26 cellular contexts compared by ENCODE assay signal in genomic region chr7:84981038-84981601, GRCh38.
DNase-seq lines count a peak whose midpoint lies in the region; ATAC-seq and TF ChIP-seq lines count a peak whose summit lies in the region.
"Had no signal": no experiment of that assay in that cellular context is flagged by ENCODE, and none has a peak within 500 bp of the region (broad histone marks: within the 10 kb centered on the region; RNA-seq: fewer than 3 reads in every experiment).

No MANE protein-coding gene starts in this region.

- peaks cover 6% of the 10 kb centered on the region for H3K4me1 ChIP-seq in endodermal cell (ENCODE audit: control insufficient read depth, insufficient read depth, low read length)
- H3K4me1 ChIP-seq: heart left ventricle, psoas muscle, spleen, upper lobe of right lung had no signal

- H3K4me3 Mint-ChIP-seq in endodermal cell, result no peak overlapping the region
- no peak overlapping the region for H3K4me3 Mint-ChIP-seq in stimulated activated memory B cell treated with anti-CD40 and anti-IgM and Interleukin-4, amounts not matched to agents 10 μg/mL and 1 μg/mL and 100 μg/mL, for 72 hours
- H3K4me3 Mint-ChIP-seq: activated CD4-positive, alpha-beta T cell treated with anti-CD3 and anti-CD28 coated beads, Interleukin-2, amount 10 ng/mL, durations not matched to agents 24 days and 14 days; activated CD8-positive, alpha-beta memory T cell treated with anti-CD3 and anti-CD28 coated beads, Interleukin-2, amount 10 ng/mL, durations not matched to agents 7 days and 5 days; activated naive CD8-positive, alpha-beta T cell; mesothelial cell of epicardium; nephron had no signal

- peaks cover 10% of the 10 kb centered on the region for H3K9me3 Mint-ChIP-seq in endodermal cell
- H3K9me3 Mint-ChIP-seq in stimulated activated memory B cell treated with anti-CD40 and anti-IgM and Interleukin-4, amounts not matched to agents 10 μg/mL and 1 μg/mL and 100 μg/mL, for 72 hours, result no peaks in the 10 kb centered on the region
- H3K9me3 Mint-ChIP-seq: activated CD4-positive, alpha-beta T cell treated with anti-CD3 and anti-CD28 coated beads, Interleukin-2, amount 10 ng/mL, durations not matched to agents 24 days and 14 days; nephron had no signal

- no peak overlapping the region for H3K4me3 ChIP-seq in endodermal cell (ENCODE audit: low read length)
- H3K4me3 ChIP-seq: coronary artery, heart left ventricle, K562, psoas muscle, spleen, upper lobe of right lung had no signal

- no peaks in the 10 kb centered on the region for H3K27me3 Mint-ChIP-seq in endodermal cell (ENCODE audit: insufficient read depth)
- H3K27me3 Mint-ChIP-seq in stimulated activated memory B cell treated with anti-CD40 and anti-IgM and Interleukin-4, amounts not matched to agents 10 μg/mL and 1 μg/mL and 100 μg/mL, for 72 hours, result no peaks in the 10 kb centered on the region
- H3K27me3 Mint-ChIP-seq: activated CD4-positive, alpha-beta T cell treated with anti-CD3 and anti-CD28 coated beads, Interleukin-2, amount 10 ng/mL, durations not matched to agents 24 days and 14 days; activated CD8-positive, alpha-beta memory T cell treated with anti-CD3 and anti-CD28 coated beads, Interleukin-2, amount 10 ng/mL, durations not matched to agents 7 days and 5 days; activated naive CD8-positive, alpha-beta T cell had no signal

- H3K36me3 ChIP-seq in endodermal cell (ENCODE audit: control insufficient read depth, insufficient read depth, low read length), result no peaks in the 10 kb centered on the region
- H3K36me3 ChIP-seq: heart left ventricle, spleen, upper lobe of right lung had no signal

- no peaks in the 10 kb centered on the region for H3K27me3 ChIP-seq in endodermal cell (ENCODE audit: control insufficient read depth, insufficient read depth, low read length, poor library complexity, severe bottlenecking)
- H3K27me3 ChIP-seq: heart left ventricle, spleen, upper lobe of right lung had no signal

- TF ChIP-seq CTCF in endodermal cell (conservative IDR thresholded peaks at IDR 0.05), result no peak

- WGBS in endodermal cell (ENCODE audit: insufficient coverage in 1 of 2, insufficient read length in 1 of 2), 2 experiments, result 75 to 79% methylated on average over 5 of the region's 5 CpGs

- peaks cover 24% of the 10 kb centered on the region for H3K36me3 Mint-ChIP-seq in endodermal cell (ENCODE audit: low read depth)
- no peaks in the 10 kb centered on the region for H3K36me3 Mint-ChIP-seq in stimulated activated memory B cell treated with anti-CD40 and anti-IgM and Interleukin-4, amounts not matched to agents 10 μg/mL and 1 μg/mL and 100 μg/mL, for 72 hours
- H3K36me3 Mint-ChIP-seq: activated CD8-positive, alpha-beta memory T cell treated with anti-CD3 and anti-CD28 coated beads, Interleukin-2, amount 10 ng/mL, durations not matched to agents 7 days and 5 days; activated naive CD8-positive, alpha-beta T cell; mesothelial cell of epicardium had no signal

- peak in 2 of 3 experiments; percentile 61 to 86 for DNase-seq in NCI-H1417 (lab: John Stamatoyannopoulos, UW)
- DNase-seq in NCI-H1417 treated with DMSO at 0.1 percent for 48 hours (lab: John Stamatoyannopoulos, UW), result no peak
- peak; percentile 84 for DNase-seq in NCI-H146 treated with DMSO at 0.1 percent for 48 hours (lab: John Stamatoyannopoulos, UW; ENCODE audit: unreplicated experiment)
- no peak for DNase-seq in endodermal cell
- DNase-seq in sciatic nerve (ENCODE audit: low spot score), result no peak
- DNase-seq in stimulated activated naive CD4-positive, alpha-beta T cell treated with Interleukin-2 at 50 U/mL for 16 hours (lab: John Stamatoyannopoulos, UW), result no peak
- DNase-seq: activated CD4-positive, alpha-beta T cell treated with anti-CD3 and anti-CD28 coated beads, Interleukin-2, amount 10 ng/mL, durations not matched to agents 24 days and 14 days; activated CD8-positive, alpha-beta memory T cell treated with anti-CD3 and anti-CD28 coated beads, Interleukin-2, amount 10 ng/mL, durations not matched to agents 7 days and 5 days; C1 segment of cervical spinal cord; GDM1; heart left ventricle; left colon; MV-4-11; NCI-H510A treated with DMSO at 0.1 percent for 48 hours; psoas muscle; RPMI8226; spleen; upper lobe of right lung had no signal

- H3K4me1 Mint-ChIP-seq in endodermal cell, result peaks cover 35% of the 10 kb centered on the region
- H3K4me1 Mint-ChIP-seq in stimulated activated memory B cell treated with anti-CD40 and anti-IgM and Interleukin-4, amounts not matched to agents 10 μg/mL and 1 μg/mL and 100 μg/mL, for 72 hours, result no peaks in the 10 kb centered on the region

- peak overlapping the region; percentile 90 for H3K27ac Mint-ChIP-seq in endodermal cell
- H3K27ac Mint-ChIP-seq in stimulated activated memory B cell treated with anti-CD40 and anti-IgM and Interleukin-4, amounts not matched to agents 10 μg/mL and 1 μg/mL and 100 μg/mL, for 72 hours, result no peak overlapping the region
- H3K27ac Mint-ChIP-seq: activated CD4-positive, alpha-beta T cell treated with anti-CD3 and anti-CD28 coated beads, Interleukin-2, amount 10 ng/mL, durations not matched to agents 24 days and 14 days; activated CD8-positive, alpha-beta memory T cell treated with anti-CD3 and anti-CD28 coated beads, Interleukin-2, amount 10 ng/mL, durations not matched to agents 7 days and 5 days; activated naive CD8-positive, alpha-beta T cell; mesothelial cell of epicardium had no signal

- peaks cover 18% of the 10 kb centered on the region for H3K9me3 ChIP-seq in endodermal cell (ENCODE audit: control insufficient read depth, low read length)
- H3K9me3 ChIP-seq: heart left ventricle, psoas muscle, spleen, upper lobe of right lung had no signal

- H3K27ac ChIP-seq in endodermal cell (ENCODE audit: low read depth, low read length), result no peak overlapping the region
- H3K27ac ChIP-seq: 22Rv1, coronary artery, heart left ventricle, psoas muscle, spleen, upper lobe of right lung had no signal

- intact Hi-C loops in sciatic nerve (cut with DNase I), result no loop called here

- no peak overlapping the region for H3K9ac ChIP-seq in endodermal cell (ENCODE audit: extremely low read depth, low read length, poor library complexity, severe bottlenecking)

- ATAC-seq in stimulated activated memory B cell treated with anti-CD40 and anti-IgM and Interleukin-4, amounts not matched to agents 10 μg/mL and 1 μg/mL and 100 μg/mL, for 72 hours, result peak; percentile 54
- ATAC-seq in sciatic nerve (no peak), GM18867 (IDR thresholded peaks at IDR 0.05; ENCODE audit: unreplicated experiment) (no peak)
- ATAC-seq: activated CD8-positive, alpha-beta memory T cell treated with anti-CD3 and anti-CD28 coated beads, Interleukin-2, amount 10 ng/mL, durations not matched to agents 7 days and 5 days; heart left ventricle; K562; left colon; psoas muscle; upper lobe of right lung had no signal

Comparison
In these comparisons a context has a peak if more than half of its experiments do, and no peak if none do; other contexts are left out.
1. DNase-seq: peak in NCI-H1417 (2 of 3) and NCI-H146 treated with DMSO at 0.1 percent for 48 hours (single experiment); none in NCI-H1417 treated with DMSO at 0.1 percent for 48 hours (single experiment), endodermal cell (single experiment), sciatic nerve (single experiment) and stimulated activated naive CD4-positive, alpha-beta T cell treated with Interleukin-2 at 50 U/mL for 16 hours (single experiment).